ENCODE assay signal across 10 cellular contexts in genomic region chr12:107492393-107493134, GRCh38.
DNase-seq lines count a peak whose midpoint lies in the region; ATAC-seq and TF ChIP-seq lines count a peak whose summit lies in the region.
"Had no signal": no experiment of that assay in that cellular context is flagged by ENCODE, and none has a peak within 500 bp of the region (broad histone marks: within the 10 kb centered on the region; RNA-seq: fewer than 3 reads in every experiment).

No MANE protein-coding gene starts in this region.

- H3K4me3 Mint-ChIP-seq in CD4-positive, alpha-beta memory T cell: peak overlapping the region in 5 of 8 donors; percentile 14 to 72 (median 20)

- WGBS in esophagus muscularis mucosa: 70% methylated on average over 6 of the region's 6 CpGs

- H3K27ac ChIP-seq in CD4-positive, alpha-beta memory T cell (ENCODE audit: low read depth, low read length): no peak overlapping the region
- peak overlapping the region; percentile 55 to 90 (median 78) for H3K27ac ChIP-seq in Peyer's patch
- H3K27ac ChIP-seq in esophagus muscularis mucosa (replicated peaks in 1 of 4): no peak overlapping the region
- H3K27ac ChIP-seq: skin epidermis had no signal

- peaks cover 18% of the 10 kb centered on the region for H3K4me1 ChIP-seq in CD4-positive, alpha-beta memory T cell (ENCODE audit: insufficient read depth, low read length)
- H3K4me1 ChIP-seq in Peyer's patch (peaks cover 0 to 24% (median 7%) of the 10 kb centered on the region in 4 donors), esophagus muscularis mucosa (peaks cover 0 to 6% (median 0%) of the 10 kb centered on the region in 4 donors)
- H3K4me1 ChIP-seq: HAP-1 had no signal

- H3K36me3 ChIP-seq in CD4-positive, alpha-beta memory T cell (ENCODE audit: insufficient read depth, low read length): no peaks in the 10 kb centered on the region
- H3K36me3 ChIP-seq in Peyer's patch (no peaks in the 10 kb centered on the region), esophagus muscularis mucosa (no peaks in the 10 kb centered on the region)
- H3K36me3 ChIP-seq: HAP-1 had no signal

- TF ChIP-seq POLR2A in Peyer's patch (IDR thresholded peaks at IDR 0.05) (peak in 1 of 2 donors; percentile 23), esophagus muscularis mucosa (IDR thresholded peaks at IDR 0.05; ENCODE audit: low read depth) (no peak)

- CTCF ChIA-PET in CD4-positive, alpha-beta memory T cell (lab: Charles Lee; ENCODE audit: partially characterized antibody): no interaction called here

- no peak for TF ChIP-seq EP300 in esophagus muscularis mucosa (IDR thresholded peaks at IDR 0.05)

- ATAC-seq in GM18498 (IDR thresholded peaks at IDR 0.05; ENCODE audit: unreplicated experiment) (peak; percentile 61), left lobe of liver (peak; percentile 73), HG03135 (IDR thresholded peaks at IDR 0.05; ENCODE audit: unreplicated experiment) (no peak)

- H3K9me3 Mint-ChIP-seq in CD4-positive, alpha-beta memory T cell: peaks cover 0 to 5% (median 0%) of the 10 kb centered on the region in 8 donors

- intact Hi-C loops in CD4-positive, alpha-beta memory T cell (cut with micrococcal nuclease): no loop called here
- intact Hi-C loops in esophagus muscularis mucosa (cut with DNase I): no loop called here

- peak overlapping the region in 6 of 7 donors; percentile 54 to 86 (median 82) for H3K27ac Mint-ChIP-seq in CD4-positive, alpha-beta memory T cell

- no peak overlapping the region for H3K4me3 ChIP-seq in CD4-positive, alpha-beta memory T cell (ENCODE audit: low read length in 2 of 2)
- H3K4me3 ChIP-seq in Peyer's patch: no peak overlapping the region
- H3K4me3 ChIP-seq in esophagus muscularis mucosa: no peak overlapping the region
- H3K4me3 ChIP-seq: HAP-1, skin epidermis had no signal

- POLR2A ChIA-PET in CD4-positive, alpha-beta memory T cell (lab: Charles Lee; ENCODE audit: partially characterized antibody): no interaction called here

- no peaks in the 10 kb centered on the region for H3K27me3 Mint-ChIP-seq in CD4-positive, alpha-beta memory T cell

- peaks cover 10 to 40% (median 29%) of the 10 kb centered on the region in 4 donors for H3K4me1 Mint-ChIP-seq in CD4-positive, alpha-beta memory T cell

- H3K27me3 ChIP-seq in CD4-positive, alpha-beta memory T cell (ENCODE audit: insufficient read depth, low read length): no peaks in the 10 kb centered on the region
- H3K27me3 ChIP-seq in Peyer's patch: no peaks in the 10 kb centered on the region
- H3K27me3 ChIP-seq in esophagus muscularis mucosa: peaks cover 0 to 11% (median 0%) of the 10 kb centered on the region in 4 donors

- no peak for DNase-seq in CD4-positive, alpha-beta memory T cell
- peak; percentile 45 to 87 (median 78) for DNase-seq in Peyer's patch
- DNase-seq in left lobe of liver (ENCODE audit: low spot score): no peak
- DNase-seq in esophagus muscularis mucosa (ENCODE audit: extremely low spot score): no peak
- DNase-seq in dermis blood vessel endothelial cell: no peak
- DNase-seq: anterior cingulate cortex had no signal

- H3K36me3 Mint-ChIP-seq in CD4-positive, alpha-beta memory T cell: peaks cover 1 to 8% of the 10 kb centered on the region in 2 donors

- no peaks in the 10 kb centered on the region for H3K9me3 ChIP-seq in CD4-positive, alpha-beta memory T cell (ENCODE audit: control insufficient read depth in 1 of 2, low read length in 2 of 2)
- H3K9me3 ChIP-seq in Peyer's patch (no peaks in the 10 kb centered on the region), esophagus muscularis mucosa (no peaks in the 10 kb centered on the region)
- H3K9me3 ChIP-seq: HAP-1 had no signal

- TF ChIP-seq CTCF in Peyer's patch (IDR thresholded peaks at IDR 0.05) (no peak), esophagus muscularis mucosa (IDR thresholded peaks at IDR 0.05) (no peak)

Comparison
In these comparisons a context has a peak if more than half of its experiments do, and no peak if none do; other contexts are left out.
1. DNase-seq: peak in Peyer's patch (3 of 3); none in CD4-positive, alpha-beta memory T cell (0 of 5), left lobe of liver (single experiment), esophagus muscularis mucosa (single experiment) and dermis blood vessel endothelial cell (single experiment).
2. H3K27ac ChIP-seq: peak in Peyer's patch (4 of 4); none in CD4-positive, alpha-beta memory T cell (single experiment) and esophagus muscularis mucosa (0 of 4).